In the genomic region with DNA sequence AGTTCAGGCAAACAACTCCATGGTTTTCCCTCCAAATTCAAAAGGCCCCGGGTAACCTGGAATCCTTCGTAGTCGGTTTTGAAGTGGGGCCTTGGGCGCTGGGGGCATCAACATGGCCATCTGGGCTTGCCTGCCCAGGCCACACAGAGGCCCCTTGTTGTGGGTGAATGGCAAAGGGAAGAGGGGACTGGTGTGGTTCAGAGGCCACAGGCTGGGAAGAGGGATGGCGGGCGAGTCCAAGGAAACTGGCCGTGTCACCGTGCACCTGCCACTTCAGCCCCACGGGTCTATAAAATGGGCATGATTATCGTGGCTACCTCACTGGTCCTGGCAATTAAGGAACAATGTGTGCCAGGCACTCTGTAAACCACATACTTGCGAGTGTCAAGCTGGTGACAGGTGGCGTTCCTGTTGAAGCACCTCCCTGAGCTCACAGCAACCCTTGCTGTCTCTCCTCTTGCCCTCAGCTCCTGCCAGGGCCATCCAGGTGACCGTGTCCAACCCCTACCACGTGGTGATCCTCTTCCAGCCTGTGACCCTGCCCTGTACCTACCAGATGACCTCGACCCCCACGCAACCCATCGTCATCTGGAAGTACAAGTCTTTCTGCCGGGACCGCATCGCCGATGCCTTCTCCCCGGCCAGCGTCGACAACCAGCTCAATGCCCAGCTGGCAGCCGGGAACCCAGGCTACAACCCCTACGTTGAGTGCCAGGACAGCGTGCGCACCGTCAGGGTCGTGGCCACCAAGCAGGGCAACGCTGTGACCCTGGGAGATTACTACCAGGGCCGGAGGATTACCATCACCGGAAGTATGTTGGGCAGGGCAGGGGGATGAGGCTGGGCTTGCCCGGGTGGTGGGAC, we compare ENCODE assay signal across 1 cellular context.
TF ChIP-seq lines count a peak whose summit lies in the region.

No MANE protein-coding gene starts in this region.

TF ChIP-seq in HCT116, 20 proteins besides CTCF, POLR2A, EP300 and RAD21:
- no peak for TF ChIP-seq JUND (IDR thresholded peaks at IDR 0.05)
- no peak for TF ChIP-seq FOSL1 (IDR thresholded peaks at IDR 0.05; ENCODE audit: low read depth)
- TF ChIP-seq, protein P1, sequence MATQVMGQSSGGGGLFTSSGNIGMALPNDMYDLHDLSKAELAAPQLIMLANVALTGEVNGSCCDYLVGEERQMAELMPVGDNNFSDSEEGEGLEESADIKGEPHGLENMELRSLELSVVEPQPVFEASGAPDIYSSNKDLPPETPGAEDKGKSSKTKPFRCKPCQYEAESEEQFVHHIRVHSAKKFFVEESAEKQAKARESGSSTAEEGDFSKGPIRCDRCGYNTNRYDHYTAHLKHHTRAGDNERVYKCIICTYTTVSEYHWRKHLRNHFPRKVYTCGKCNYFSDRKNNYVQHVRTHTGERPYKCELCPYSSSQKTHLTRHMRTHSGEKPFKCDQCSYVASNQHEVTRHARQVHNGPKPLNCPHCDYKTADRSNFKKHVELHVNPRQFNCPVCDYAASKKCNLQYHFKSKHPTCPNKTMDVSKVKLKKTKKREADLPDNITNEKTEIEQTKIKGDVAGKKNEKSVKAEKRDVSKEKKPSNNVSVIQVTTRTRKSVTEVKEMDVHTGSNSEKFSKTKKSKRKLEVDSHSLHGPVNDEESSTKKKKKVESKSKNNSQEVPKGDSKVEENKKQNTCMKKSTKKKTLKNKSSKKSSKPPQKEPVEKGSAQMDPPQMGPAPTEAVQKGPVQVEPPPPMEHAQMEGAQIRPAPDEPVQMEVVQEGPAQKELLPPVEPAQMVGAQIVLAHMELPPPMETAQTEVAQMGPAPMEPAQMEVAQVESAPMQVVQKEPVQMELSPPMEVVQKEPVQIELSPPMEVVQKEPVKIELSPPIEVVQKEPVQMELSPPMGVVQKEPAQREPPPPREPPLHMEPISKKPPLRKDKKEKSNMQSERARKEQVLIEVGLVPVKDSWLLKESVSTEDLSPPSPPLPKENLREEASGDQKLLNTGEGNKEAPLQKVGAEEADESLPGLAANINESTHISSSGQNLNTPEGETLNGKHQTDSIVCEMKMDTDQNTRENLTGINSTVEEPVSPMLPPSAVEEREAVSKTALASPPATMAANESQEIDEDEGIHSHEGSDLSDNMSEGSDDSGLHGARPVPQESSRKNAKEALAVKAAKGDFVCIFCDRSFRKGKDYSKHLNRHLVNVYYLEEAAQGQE (IDR thresholded peaks at IDR 0.05; ENCODE audit: low read depth): no peak
- TF ChIP-seq, protein P2, sequence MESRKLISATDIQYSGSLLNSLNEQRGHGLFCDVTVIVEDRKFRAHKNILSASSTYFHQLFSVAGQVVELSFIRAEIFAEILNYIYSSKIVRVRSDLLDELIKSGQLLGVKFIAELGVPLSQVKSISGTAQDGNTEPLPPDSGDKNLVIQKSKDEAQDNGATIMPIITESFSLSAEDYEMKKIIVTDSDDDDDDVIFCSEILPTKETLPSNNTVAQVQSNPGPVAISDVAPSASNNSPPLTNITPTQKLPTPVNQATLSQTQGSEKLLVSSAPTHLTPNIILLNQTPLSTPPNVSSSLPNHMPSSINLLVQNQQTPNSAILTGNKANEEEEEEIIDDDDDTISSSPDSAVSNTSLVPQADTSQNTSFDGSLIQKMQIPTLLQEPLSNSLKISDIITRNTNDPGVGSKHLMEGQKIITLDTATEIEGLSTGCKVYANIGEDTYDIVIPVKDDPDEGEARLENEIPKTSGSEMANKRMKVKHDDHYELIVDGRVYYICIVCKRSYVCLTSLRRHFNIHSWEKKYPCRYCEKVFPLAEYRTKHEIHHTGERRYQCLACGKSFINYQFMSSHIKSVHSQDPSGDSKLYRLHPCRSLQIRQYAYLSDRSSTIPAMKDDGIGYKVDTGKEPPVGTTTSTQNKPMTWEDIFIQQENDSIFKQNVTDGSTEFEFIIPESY (IDR thresholded peaks at IDR 0.05; ENCODE audit: extremely low read depth, insufficient replicate concordance, low read length): no peak
- no peak for TF ChIP-seq EZH2phosphoT487 (IDR thresholded peaks at IDR 0.05; ENCODE audit: borderline replicate concordance)
- TF ChIP-seq POLR2AphosphoS5 (IDR thresholded peaks at IDR 0.05; ENCODE audit: low read depth, low read length): no peak
- TF ChIP-seq ZNF274 (IDR thresholded peaks at IDR 0.05; ENCODE audit: low read depth, low read length): no peak
- TF ChIP-seq EGR1 (IDR thresholded peaks at IDR 0.05; ENCODE audit: low read depth): no peak
- TF ChIP-seq, protein P3, sequence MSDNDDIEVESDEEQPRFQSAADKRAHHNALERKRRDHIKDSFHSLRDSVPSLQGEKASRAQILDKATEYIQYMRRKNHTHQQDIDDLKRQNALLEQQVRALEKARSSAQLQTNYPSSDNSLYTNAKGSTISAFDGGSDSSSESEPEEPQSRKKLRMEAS (IDR thresholded peaks at IDR 0.05): no peak
- TF ChIP-seq SP1 (IDR thresholded peaks at IDR 0.05; ENCODE audit: low read depth): no peak
- no peak for TF ChIP-seq SRF (IDR thresholded peaks at IDR 0.05; ENCODE audit: low read depth)
- no peak for TF ChIP-seq CEBPB (IDR thresholded peaks at IDR 0.05; ENCODE audit: low read depth)
- TF ChIP-seq CBX3 (IDR thresholded peaks at IDR 0.05; ENCODE audit: low read depth): no peak
- no peak for TF ChIP-seq SIN3A (IDR thresholded peaks at IDR 0.05; ENCODE audit: low read depth)
